Comparison of ENCODE assay signal across 16 cellular contexts in the genomic region with DNA sequence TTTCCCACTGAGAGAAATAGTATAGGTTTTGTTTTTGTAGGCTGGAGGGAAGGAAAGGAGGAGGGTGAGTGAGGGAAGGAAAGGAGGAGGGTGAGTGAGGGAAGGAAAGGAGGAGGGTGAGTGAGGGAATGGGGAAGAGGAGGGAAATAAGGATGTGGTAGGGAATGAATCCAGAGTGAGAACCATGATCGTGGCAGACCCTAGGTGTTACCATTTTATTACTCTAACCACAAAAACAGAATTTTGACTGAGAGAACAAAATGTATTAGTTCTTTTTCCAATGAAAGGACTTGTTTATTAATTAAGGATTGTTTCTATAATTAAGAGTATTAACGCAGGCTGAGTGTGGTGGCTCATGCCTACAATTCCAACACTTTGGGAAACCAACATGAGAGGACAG. TPM values are rescaled to one million over a fixed set of nuclear protein-coding genes. Genes with fewer than 3 reads are reported as not detected.
DNase-seq lines count a peak whose midpoint lies in the region; ATAC-seq, FAIRE-seq and TF ChIP-seq lines count a peak whose summit lies in the region.
"Had no signal": no experiment of that assay in that cellular context is flagged by ENCODE, and none has a peak within 500 bp of the region (broad histone marks: within the 10 kb centered on the region; RNA-seq: fewer than 3 reads in every experiment).

No MANE protein-coding gene starts in this region.

- no peaks in the 10 kb centered on the region for H4K20me1 ChIP-seq in K562 (replicated peaks; ENCODE audit: control insufficient read depth, insufficient read depth, low read length)

- H3K36me3 ChIP-seq in HEK293 (ENCODE audit: control insufficient read depth in 2 of 2, insufficient read depth in 1 of 2, low read length in 2 of 2), result peaks cover 84 to 92% of the 10 kb centered on the region in 2 experiments
- H3K36me3 ChIP-seq in K562 (ENCODE audit: control insufficient read depth, insufficient read depth, low read length), result peaks cover 93% of the 10 kb centered on the region

- no peaks in the 10 kb centered on the region for H3K9me1 ChIP-seq in K562 (ENCODE audit: control insufficient read depth, insufficient read depth, low read length)

- POLR2A ChIA-PET in HEK293 (lab: Yijun Ruan, JAX) (interaction anchor here (0.7 kb wide), 2 partner anchors 654 to 692 kb away, joined by 3 read pairs; no protein-coding TSS in a partner anchor), K562 (lab: Yijun Ruan, JAX) (interaction anchor here (0.7 to 2.5 kb wide), 2 partner anchors 16 to 93 kb away, joined by 3 to 7 read pairs; a partner anchor contains a TSS)

- intact Hi-C loops in K562 (cut with micrococcal nuclease), result no loop called here
- intact Hi-C loops in left colon (cut with DNase I, micrococcal nuclease), result no loop called here

- TF ChIP-seq CTCF in HEK293 (tag by site-specific recombination; IDR thresholded peaks at IDR 0.05) (no peak), K562 (IDR thresholded peaks at IDR 0.05 in 2 of 3, conservative IDR thresholded peaks at IDR 0.05 in 1 of 3; ENCODE audit: insufficient read depth in 2 of 3, low read depth in 1 of 3, low read length in 3 of 3) (no peak), osteocyte (IDR thresholded peaks at IDR 0.05) (no peak)

- H3K4me3 Mint-ChIP-seq in activated naive CD8-positive, alpha-beta T cell, result no peak overlapping the region
- H3K4me3 Mint-ChIP-seq in activated naive CD8-positive, alpha-beta T cell treated with anti-CD3 and anti-CD28 coated beads, Interleukin-2, amount 50 U/mL, for 24 hours, result no peak overlapping the region
- no peak overlapping the region for H3K4me3 Mint-ChIP-seq in osteocyte (ENCODE audit: unreplicated experiment)
- H3K4me3 Mint-ChIP-seq: B cell; CD4-positive, alpha-beta T cell; GM23338 had no signal

- no peak for ATAC-seq in activated naive CD8-positive, alpha-beta T cell treated with anti-CD3 and anti-CD28 coated beads, Interleukin-2, amount 50 U/mL, for 24 hours
- ATAC-seq in K562 (no peak), GM19463 (IDR thresholded peaks at IDR 0.05; ENCODE audit: unreplicated experiment) (no peak), left colon (no peak)
- ATAC-seq: GM23338 had no signal

- H3K27me3 ChIP-seq in K562 (ENCODE audit: control insufficient read depth in 2 of 2, insufficient read depth in 2 of 2, low read length in 2 of 2), result no peaks in the 10 kb centered on the region

- H3K27me3 Mint-ChIP-seq in activated naive CD8-positive, alpha-beta T cell, result no peaks in the 10 kb centered on the region
- no peaks in the 10 kb centered on the region for H3K27me3 Mint-ChIP-seq in activated naive CD8-positive, alpha-beta T cell treated with anti-CD3 and anti-CD28 coated beads, Interleukin-2, amount 50 U/mL, for 24 hours
- H3K27me3 Mint-ChIP-seq in osteocyte (ENCODE audit: unreplicated experiment), result no peaks in the 10 kb centered on the region
- H3K27me3 Mint-ChIP-seq: B cell; CD4-positive, alpha-beta T cell had no signal

- no peaks in the 10 kb centered on the region for H3K9me3 Mint-ChIP-seq in activated naive CD8-positive, alpha-beta T cell (ENCODE audit: low read depth)
- H3K9me3 Mint-ChIP-seq in activated naive CD8-positive, alpha-beta T cell treated with anti-CD3 and anti-CD28 coated beads, Interleukin-2, amount 50 U/mL, for 24 hours, result no peaks in the 10 kb centered on the region
- no peaks in the 10 kb centered on the region for H3K9me3 Mint-ChIP-seq in osteocyte (ENCODE audit: unreplicated experiment)
- H3K9me3 Mint-ChIP-seq: CD4-positive, alpha-beta T cell; GM23338 had no signal

- H3K9ac ChIP-seq in K562 (ENCODE audit: insufficient read depth in 1 of 2, low read depth in 2 of 2, low read length in 2 of 2), result no peak overlapping the region

- no peak overlapping the region for H2AFZ ChIP-seq in K562 (ENCODE audit: low read depth, low read length)
- H2AFZ ChIP-seq: GM23338 had no signal

- DNase-seq in activated naive CD8-positive, alpha-beta T cell treated with anti-CD3 and anti-CD28 coated beads, Interleukin-2, amount 50 U/mL, for 24 hours, result no peak
- no peak for DNase-seq in K562 (ENCODE audit: extremely low read depth in 1 of 4, low spot score in 3 of 4)
- DNase-seq in osteocyte (ENCODE audit: extremely low spot score, unreplicated experiment), result no peak
- no peak for DNase-seq in left colon
- DNase-seq: C1 segment of cervical spinal cord; Calu3; CD4-positive, alpha-beta T cell; DMS 273 treated with DMSO at 0.1 percent for 48 hours; DMS79; H7 had no signal

- TF ChIP-seq POLR2A in K562 (conservative IDR thresholded peaks at IDR 0.05), result no peak; the same call in 1 of the 2 replicates

- peaks cover 3% of the 10 kb centered on the region; the same call in 1 of the 3 replicates for H3K79me2 ChIP-seq in K562 (ENCODE audit: control insufficient read depth, insufficient read depth, low read length)

- FAIRE-seq in K562 (lab: Jason Lieb, UNC), result no peak
- FAIRE-seq: GM12891 had no signal

- in situ Hi-C loops in K562 (cut with MboI), result no loop called here

- peak overlapping the region; percentile 46 for H3K27ac Mint-ChIP-seq in activated naive CD8-positive, alpha-beta T cell
- no peak overlapping the region for H3K27ac Mint-ChIP-seq in activated naive CD8-positive, alpha-beta T cell treated with anti-CD3 and anti-CD28 coated beads, Interleukin-2, amount 50 U/mL, for 24 hours
- H3K27ac Mint-ChIP-seq in osteocyte (ENCODE audit: unreplicated experiment), result peak overlapping the region; percentile 38
- H3K27ac Mint-ChIP-seq: B cell; CD4-positive, alpha-beta T cell; GM23338 had no signal

- peaks cover 6% of the 10 kb centered on the region for H3K36me3 Mint-ChIP-seq in activated naive CD8-positive, alpha-beta T cell
- peaks cover 52% of the 10 kb centered on the region for H3K36me3 Mint-ChIP-seq in activated naive CD8-positive, alpha-beta T cell treated with anti-CD3 and anti-CD28 coated beads, Interleukin-2, amount 50 U/mL, for 24 hours (ENCODE audit: low read depth)
- H3K36me3 Mint-ChIP-seq in osteocyte (ENCODE audit: unreplicated experiment), result peaks cover 54% of the 10 kb centered on the region

- H3K27ac ChIP-seq in HEK293 (ENCODE audit: extremely low read depth, low read depth, low read length), result no peak overlapping the region
- H3K27ac ChIP-seq in K562 (ENCODE audit: extremely low read depth, low read depth, low read length), result no peak overlapping the region

- H3K4me3 ChIP-seq in HEK293 (ENCODE audit: low read depth, low read length), result no peak overlapping the region
- no peak overlapping the region for H3K4me3 ChIP-seq in K562
- H3K4me3 ChIP-seq: GM23338 had no signal

- no peak overlapping the region for H3K4me2 ChIP-seq in K562 (ENCODE audit: insufficient read depth, low read length)
- H3K4me2 ChIP-seq: GM23338 had no signal

- no TSS peak for BruUV-seq in K562 (replicated peaks; lab: Mats Ljungman, UMichigan)

- no peak for TF ChIP-seq RAD21 in K562 (CRISPR knock-in tag; conservative IDR thresholded peaks at IDR 0.05 in 1 of 2, IDR thresholded peaks at IDR 0.05 in 1 of 2)

- peaks cover 14% of the 10 kb centered on the region for H3K4me1 Mint-ChIP-seq in activated naive CD8-positive, alpha-beta T cell (ENCODE audit: low read depth)
- H3K4me1 Mint-ChIP-seq in activated naive CD8-positive, alpha-beta T cell treated with anti-CD3 and anti-CD28 coated beads, Interleukin-2, amount 50 U/mL, for 24 hours, result peaks cover 11% of the 10 kb centered on the region
- H3K4me1 Mint-ChIP-seq in osteocyte (ENCODE audit: unreplicated experiment), result no peaks in the 10 kb centered on the region
- H3K4me1 Mint-ChIP-seq: B cell, GM23338 had no signal

- CTCF ChIA-PET in HEK293 (lab: Yijun Ruan, JAX) (interaction anchor here (2.8 kb wide), 1 partner anchor 20 kb away, joined by 11 read pairs; no protein-coding TSS in a partner anchor), K562 (lab: Yijun Ruan, JAX; ENCODE audit: low intra/inter-chr PET ratio) (no interaction called here)

- H3K4me1 ChIP-seq in HEK293 (ENCODE audit: control insufficient read depth, insufficient read depth, low read length) (no peaks in the 10 kb centered on the region), K562 (replicated peaks in 1 of 2; ENCODE audit: control insufficient read depth in 2 of 2, insufficient read depth in 2 of 2, low read length in 2 of 2) (no peaks in the 10 kb centered on the region)

- WGBS in K562 (ENCODE audit: insufficient coverage, low coverage, missing lambda C conversion rate), result 89% methylated on average over 2 of the region's 2 CpGs

- H3K9me3 ChIP-seq in HEK293 (ENCODE audit: control insufficient read depth, insufficient read depth, low read depth, low read length) (no peaks in the 10 kb centered on the region), K562 (replicated peaks; ENCODE audit: control insufficient read depth, insufficient read depth, low read depth, low read length) (no peaks in the 10 kb centered on the region)

- no peak for TF ChIP-seq EP300 in K562 (IDR thresholded peaks at IDR 0.05; ENCODE audit: low read length)

TF ChIP-seq in HEK293, 187 proteins besides CTCF, POLR2A, EP300 and RAD21 (continues in another document):
- TF ChIP-seq ZNF404 (tag by site-specific recombination; IDR thresholded peaks at IDR 0.05) (no peak), ZNF600 (tag by site-specific recombination; IDR thresholded peaks at IDR 0.05) (peak; percentile 55; the same call in 1 of the 2 replicates), ZFP41 (tag by site-specific recombination; IDR thresholded peaks at IDR 0.05; ENCODE audit: borderline replicate concordance) (no peak)

TF ChIP-seq in K562, 482 proteins besides CTCF, POLR2A, EP300 and RAD21 (continues in another document):
- no peak for TF ChIP-seq MYC (IDR thresholded peaks at IDR 0.05; ENCODE audit: low read depth, low read length)
- TF ChIP-seq MYC (CRISPR knock-in tag; IDR thresholded peaks at IDR 0.05; ENCODE audit: borderline replicate concordance, low read depth), result no peak

RNA-seq across cellular contexts. Expression of a gene that starts 16.4 kb away (rescaled TPM):
- 114 and 205 TPM in 2 replicates for total RNA-seq in K562 (2011; cell fraction: chromatin; rRNA removed; ENCODE audit: low replicate concordance)
- total RNA-seq in K562 (2011; cell fraction: nucleolus; rRNA removed), result 79.2 and 86.9 TPM in 2 replicates
- total RNA-seq in K562 (2011; cell fraction: nucleoplasm; rRNA removed), result 142 and 219 TPM in 2 replicates
- 75.7 and 87.7 TPM in 2 replicates for total RNA-seq in K562 (2014; rRNA removed)
- total RNA-seq in K562 (2014; rRNA removed; fragmentation: Illumina TruSeq; extraction: Trizol), result 129 and 148 TPM in 2 replicates
- total RNA-seq in K562 (2015; rRNA removed; fragmentation: Illumina TruSeq; extraction: Trizol), result 94.0 and 97.4 TPM in 2 replicates
- 144 and 147 TPM in 2 replicates for total RNA-seq in K562 (2021)
- 176 and 197 TPM in 2 replicates for polyA plus RNA-seq in K562 (2011; rRNA removed)
- 34.5 and 75.0 TPM in 2 replicates for polyA plus RNA-seq in K562 (2011; cell fraction: cytosol; rRNA removed)
- polyA plus RNA-seq in K562 (2011; cell fraction: nucleus; rRNA removed), result 38.8 and 65.1 TPM in 2 replicates
- 157 and 163 TPM in 2 replicates for polyA plus RNA-seq in K562 (2012)
- polyA plus RNA-seq in K562 (2014; fragmentation: Illumina TruSeq; extraction: Trizol), result 144 and 167 TPM in 2 replicates
- polyA plus RNA-seq in K562 (2014; fragmentation: Nextera tagmentation; extraction: Ambion mirVana), result 100 to 1,000 TPM; 212 to 220 TPM
- polyA plus RNA-seq in K562 (2014; rRNA removed), result 107 and 110 TPM in 2 replicates
- 241 and 283 TPM in 2 replicates for polyA minus RNA-seq in K562 (2011; rRNA and poly(A)+ RNA removed)
- polyA minus RNA-seq in K562 (2011; cell fraction: cytosol; rRNA and poly(A)+ RNA removed), result 83.5 and 101 TPM in 2 replicates
- polyA minus RNA-seq in K562 (2011; cell fraction: nucleus; rRNA and poly(A)+ RNA removed), result 13.6 and 24.5 TPM in 2 replicates
- 183 and 204 TPM in 2 replicates for total RNA-seq in osteocyte
- 100 to 1,000 TPM; 118 to 136 TPM for total RNA-seq in left colon
